ENCODE assay signal across 10 cellular contexts in the genomic region with DNA sequence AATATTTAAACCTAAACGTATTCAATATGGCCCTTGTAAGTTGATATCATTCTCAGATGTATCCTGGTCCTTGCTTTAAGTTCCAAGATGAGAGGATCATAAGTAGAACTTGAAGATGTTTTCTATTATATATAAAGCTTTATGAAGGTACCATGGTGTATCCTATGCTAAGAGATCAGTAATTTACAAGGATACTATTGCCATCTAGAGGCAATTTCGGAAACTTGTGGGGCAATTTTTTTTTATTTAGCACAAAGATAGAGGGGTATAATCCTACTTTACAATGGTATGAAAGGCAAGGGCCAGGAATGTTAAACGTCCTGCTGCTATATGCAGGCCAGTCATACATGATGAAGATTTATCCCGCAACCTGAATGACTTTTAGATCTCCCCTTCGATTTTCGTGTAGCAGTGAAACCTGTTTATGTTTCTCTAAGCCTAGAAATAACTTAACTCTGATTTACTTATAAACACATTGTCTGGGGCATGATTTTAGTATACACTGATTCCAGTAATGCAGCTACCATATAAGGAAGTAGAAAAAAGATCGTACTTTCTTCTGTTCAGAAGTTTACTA. TPM values are rescaled to one million over a fixed set of nuclear protein-coding genes. Genes with fewer than 3 reads are reported as not detected.
DNase-seq lines count a peak whose midpoint lies in the region; ATAC-seq and TF ChIP-seq lines count a peak whose summit lies in the region.
"Had no signal": no experiment of that assay in that cellular context is flagged by ENCODE, and none has a peak within 500 bp of the region (broad histone marks: within the 10 kb centered on the region; RNA-seq: fewer than 3 reads in every experiment).

No MANE protein-coding gene starts in this region.

- no peaks in the 10 kb centered on the region for H3K27me3 Mint-ChIP-seq in mesothelial cell of epicardium (ENCODE audit: low read depth)
- H3K27me3 Mint-ChIP-seq in CD8-positive, alpha-beta memory T cell, result no peaks in the 10 kb centered on the region

- H3K27ac Mint-ChIP-seq in mesothelial cell of epicardium, result no peak overlapping the region
- no peak overlapping the region for H3K27ac Mint-ChIP-seq in CD8-positive, alpha-beta memory T cell

- no peaks in the 10 kb centered on the region for H3K36me3 Mint-ChIP-seq in mesothelial cell of epicardium
- H3K36me3 Mint-ChIP-seq in CD8-positive, alpha-beta memory T cell, result no peaks in the 10 kb centered on the region

- DNase-seq in BJ (ENCODE audit: low read depth) (no peak), NCI-H446 (lab: John Stamatoyannopoulos, UW) (peak; percentile 22 to 59), colonic mucosa (no peak), mesothelial cell of epicardium (ENCODE audit: low spot score in 2 of 2, unreplicated experiment in 2 of 2) (no peak), cortex of kidney (lab: John Stamatoyannopoulos, UW) (no peak)
- DNase-seq in CD8-positive, alpha-beta memory T cell, result no peak

- CTCF ChIA-PET in BJ (lab: Yijun Ruan, JAX), result interaction anchor here (0.6 to 8.7 kb wide), 21 partner anchors 9 to 492 kb away, joined by 3 to 173 read pairs (median 6); no protein-coding TSS in a partner anchor
- CTCF ChIA-PET in CD8-positive, alpha-beta memory T cell (lab: Charles Lee), result no interaction called here

- POLR2A ChIA-PET in BJ (lab: Charles Lee), result no interaction called here
- POLR2A ChIA-PET in CD8-positive, alpha-beta memory T cell (lab: Charles Lee), result no interaction called here

- no peaks in the 10 kb centered on the region for H3K9me3 Mint-ChIP-seq in mesothelial cell of epicardium
- H3K9me3 Mint-ChIP-seq in CD8-positive, alpha-beta memory T cell, result no peaks in the 10 kb centered on the region

- no peak overlapping the region for H3K27ac ChIP-seq in colonic mucosa
- no peak overlapping the region for H3K27ac ChIP-seq in CD8-positive, alpha-beta memory T cell (ENCODE audit: low read depth, low read length)
- H3K27ac ChIP-seq: SJCRH30 had no signal

- H3K36me3 ChIP-seq in BJ (ENCODE audit: control insufficient read depth, insufficient read depth, low read length) (no peaks in the 10 kb centered on the region), colonic mucosa (no peaks in the 10 kb centered on the region)
- H3K36me3 ChIP-seq in CD8-positive, alpha-beta memory T cell (ENCODE audit: insufficient read depth, low read length), result no peaks in the 10 kb centered on the region
- H3K36me3 ChIP-seq: SJCRH30 had no signal

- H3K4me1 Mint-ChIP-seq in mesothelial cell of epicardium, result peaks cover 14% of the 10 kb centered on the region
- peaks cover 0 to 1% (median 0%) of the 10 kb centered on the region in 3 donors for H3K4me1 Mint-ChIP-seq in CD8-positive, alpha-beta memory T cell

- no peaks in the 10 kb centered on the region for H3K9me3 ChIP-seq in colonic mucosa
- no peaks in the 10 kb centered on the region for H3K9me3 ChIP-seq in CD8-positive, alpha-beta memory T cell (ENCODE audit: low read length)
- H3K9me3 ChIP-seq: SJCRH30 had no signal

- intact Hi-C loops in colonic mucosa (cut with DNase I), result loop anchor here (2.0 kb wide), 1 partner anchor 128 kb away; no protein-coding TSS in a partner anchor

- H3K4me3 ChIP-seq in BJ (ENCODE audit: low read depth, low read length) (no peak overlapping the region), colonic mucosa (no peak overlapping the region)
- H3K4me3 ChIP-seq in CD8-positive, alpha-beta memory T cell (ENCODE audit: low read length), result no peak overlapping the region
- H3K4me3 ChIP-seq: SJCRH30 had no signal

- H3K4me3 Mint-ChIP-seq in mesothelial cell of epicardium, result no peak overlapping the region
- no peak overlapping the region for H3K4me3 Mint-ChIP-seq in CD8-positive, alpha-beta memory T cell

- H3K27me3 ChIP-seq in BJ (ENCODE audit: control insufficient read depth, insufficient read depth, low read length) (no peaks in the 10 kb centered on the region), colonic mucosa (no peaks in the 10 kb centered on the region)
- no peaks in the 10 kb centered on the region for H3K27me3 ChIP-seq in CD8-positive, alpha-beta memory T cell (ENCODE audit: insufficient read depth, low read length, poor library complexity, severe bottlenecking)
- H3K27me3 ChIP-seq: SJCRH30 had no signal

- ATAC-seq in GM18909 (IDR thresholded peaks at IDR 0.05; ENCODE audit: poor library complexity, unreplicated experiment), result peak; percentile 80
- peak; percentile 92 for ATAC-seq in HG03378 (IDR thresholded peaks at IDR 0.05; ENCODE audit: unreplicated experiment)

- TF ChIP-seq CTCF in BJ (IDR thresholded peaks at IDR 0.05; ENCODE audit: insufficient read depth, low read depth, low read length), result peak; percentile 63
- peak; percentile 36 for TF ChIP-seq CTCF in colonic mucosa (IDR thresholded peaks at IDR 0.05)
- TF ChIP-seq CTCF in mesothelial cell of epicardium (IDR thresholded peaks at IDR 0.05; ENCODE audit: unreplicated experiment), result peak; percentile 43

- no peaks in the 10 kb centered on the region for H3K4me1 ChIP-seq in colonic mucosa
- no peaks in the 10 kb centered on the region for H3K4me1 ChIP-seq in CD8-positive, alpha-beta memory T cell (ENCODE audit: insufficient read depth, low read length)
- H3K4me1 ChIP-seq: SJCRH30 had no signal

- no peak overlapping the region for H3K9ac ChIP-seq in colonic mucosa (ENCODE audit: low read depth in 2 of 2, low read length in 2 of 2)

RNA-seq across cellular contexts. Expression of a gene that starts 2.5 kb away (rescaled TPM):
- not detected in 2 replicates for polyA plus RNA-seq in BJ (2011; rRNA removed)
- polyA minus RNA-seq in BJ (2011; rRNA and poly(A)+ RNA removed), result not detected in 2 replicates
- total RNA-seq in colonic mucosa, result not detected
- total RNA-seq in mesothelial cell of epicardium, result not detected in 3 replicates
- total RNA-seq in CD8-positive, alpha-beta memory T cell, result not detected
- polyA plus RNA-seq in CD8-positive, alpha-beta memory T cell, result not detected
- total RNA-seq: pulmonary artery endothelial cell, SJCRH30 had no signal

RNA-seq across cellular contexts. Expression of a gene that starts 49.4 kb away (rescaled TPM):
- polyA plus RNA-seq in BJ (2011; rRNA removed), result 0.72 and 1.3 TPM in 2 replicates
- polyA minus RNA-seq in BJ (2011; rRNA and poly(A)+ RNA removed), result 1.8 and 2.7 TPM in 2 replicates
- 10 to 100 TPM in 1 of 2 donors, 1 to 10 TPM in 1; 5.3 to 17.7 TPM for total RNA-seq in colonic mucosa
- total RNA-seq in mesothelial cell of epicardium, result 4.3 to 5.2 TPM (median 4.6 TPM) in 3 replicates
- total RNA-seq in CD8-positive, alpha-beta memory T cell, result under 1 TPM; 0.50 to 0.55 TPM
- not detected for polyA plus RNA-seq in CD8-positive, alpha-beta memory T cell

Comparison
In these comparisons a context has a peak if more than half of its experiments do, and no peak if none do; other contexts are left out.
1. DNase-seq: peak in NCI-H446 (2 of 2); none in BJ (single experiment), colonic mucosa (single experiment), mesothelial cell of epicardium (0 of 2), cortex of kidney (single experiment) and CD8-positive, alpha-beta memory T cell (0 of 5).
2. Peak in every context shown above with its lines, with median percentiles within 50 percentile points of each other: CTCF ChIP-seq.